1 cellular context compared by ENCODE assay signal in the genomic region with DNA sequence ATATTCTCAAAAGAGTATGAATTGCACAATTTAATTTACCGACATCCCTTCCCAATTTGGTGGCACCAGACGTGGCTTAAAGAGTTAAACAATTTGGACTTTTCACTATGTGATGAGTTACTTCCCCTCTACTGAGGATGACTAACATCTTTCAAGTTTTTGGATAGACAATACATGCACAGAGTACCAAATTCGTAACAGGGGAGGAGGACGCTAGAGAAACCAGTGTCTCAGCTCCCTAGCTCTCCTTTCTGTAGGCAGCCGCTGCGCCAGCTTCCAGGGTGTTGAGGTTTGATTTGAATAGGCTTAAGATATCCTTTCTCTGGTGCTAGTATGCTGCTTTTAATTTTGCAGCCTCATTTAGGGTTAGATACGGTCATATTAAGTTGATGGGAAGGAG.
TF ChIP-seq lines count a peak whose summit lies in the region.

No MANE protein-coding gene starts in this region.

TF ChIP-seq in WTC11, 78 proteins besides CTCF, POLR2A, EP300 and RAD21 (continued from another document):
- TF ChIP-seq, protein P1, sequence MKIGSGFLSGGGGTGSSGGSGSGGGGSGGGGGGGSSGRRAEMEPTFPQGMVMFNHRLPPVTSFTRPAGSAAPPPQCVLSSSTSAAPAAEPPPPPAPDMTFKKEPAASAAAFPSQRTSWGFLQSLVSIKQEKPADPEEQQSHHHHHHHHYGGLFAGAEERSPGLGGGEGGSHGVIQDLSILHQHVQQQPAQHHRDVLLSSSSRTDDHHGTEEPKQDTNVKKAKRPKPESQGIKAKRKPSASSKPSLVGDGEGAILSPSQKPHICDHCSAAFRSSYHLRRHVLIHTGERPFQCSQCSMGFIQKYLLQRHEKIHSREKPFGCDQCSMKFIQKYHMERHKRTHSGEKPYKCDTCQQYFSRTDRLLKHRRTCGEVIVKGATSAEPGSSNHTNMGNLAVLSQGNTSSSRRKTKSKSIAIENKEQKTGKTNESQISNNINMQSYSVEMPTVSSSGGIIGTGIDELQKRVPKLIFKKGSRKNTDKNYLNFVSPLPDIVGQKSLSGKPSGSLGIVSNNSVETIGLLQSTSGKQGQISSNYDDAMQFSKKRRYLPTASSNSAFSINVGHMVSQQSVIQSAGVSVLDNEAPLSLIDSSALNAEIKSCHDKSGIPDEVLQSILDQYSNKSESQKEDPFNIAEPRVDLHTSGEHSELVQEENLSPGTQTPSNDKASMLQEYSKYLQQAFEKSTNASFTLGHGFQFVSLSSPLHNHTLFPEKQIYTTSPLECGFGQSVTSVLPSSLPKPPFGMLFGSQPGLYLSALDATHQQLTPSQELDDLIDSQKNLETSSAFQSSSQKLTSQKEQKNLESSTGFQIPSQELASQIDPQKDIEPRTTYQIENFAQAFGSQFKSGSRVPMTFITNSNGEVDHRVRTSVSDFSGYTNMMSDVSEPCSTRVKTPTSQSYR (CRISPR knock-in tag; IDR thresholded peaks at IDR 0.05) = no peak
- TF ChIP-seq SP1 (CRISPR knock-in tag; conservative IDR thresholded peaks at IDR 0.05) (no peak), NR1H2 (CRISPR knock-in tag; IDR thresholded peaks at IDR 0.05) (no peak), ATF6 (CRISPR knock-in tag; IDR thresholded peaks at IDR 0.05) (no peak), ZNF416 (CRISPR knock-in tag; IDR thresholded peaks at IDR 0.05) (no peak), SMAD4 (CRISPR knock-in tag; IDR thresholded peaks at IDR 0.05) (no peak), USF1 (CRISPR knock-in tag; IDR thresholded peaks at IDR 0.05) (no peak), RORB (CRISPR knock-in tag; IDR thresholded peaks at IDR 0.05) (no peak)
